25 cellular contexts compared by ENCODE assay signal in the genomic region with DNA sequence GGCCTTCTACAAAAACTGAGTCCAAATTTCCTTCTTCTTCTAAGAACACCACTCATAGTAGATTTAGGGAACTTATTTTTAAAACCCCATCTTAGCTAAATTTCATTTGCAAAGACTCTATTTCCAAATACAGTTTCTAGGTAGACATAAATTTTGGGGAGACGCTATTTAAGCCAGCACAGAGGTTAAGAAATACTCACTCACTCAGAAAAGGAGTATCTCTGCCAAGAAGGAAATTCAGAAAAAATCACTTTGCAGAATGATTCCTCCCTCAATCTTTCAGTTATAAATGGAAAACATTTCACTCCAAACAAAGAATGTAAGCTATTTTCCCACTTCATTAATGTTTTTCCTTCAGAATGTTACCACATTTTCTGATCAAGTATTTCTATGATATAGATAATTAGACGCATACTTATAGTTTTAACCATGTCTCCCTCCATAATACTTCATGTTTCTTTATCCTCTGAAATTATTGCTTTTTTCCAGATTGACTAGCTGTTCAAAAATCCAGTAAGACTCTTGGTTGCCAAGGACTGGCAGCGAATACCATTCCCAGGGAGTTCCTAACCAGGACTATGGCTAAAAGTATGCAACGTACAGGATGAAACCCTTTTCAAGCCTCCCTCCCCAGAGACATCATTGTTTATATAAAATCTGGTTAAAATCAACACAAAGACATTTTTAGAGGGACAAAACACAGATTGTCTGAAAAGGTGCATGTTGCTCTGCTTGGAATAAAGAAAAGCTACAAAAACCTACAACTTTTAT. TPM values are rescaled to one million over a fixed set of nuclear protein-coding genes. Genes with fewer than 3 reads are reported as not detected.
A peak's percentile ranks its signal among the peaks of the same experiment; 100 is the strongest.
DNase-seq lines count a peak whose midpoint lies in the region; ATAC-seq and TF ChIP-seq lines count a peak whose summit lies in the region.
"Had no signal": no experiment of that assay in that cellular context is flagged by ENCODE, and none has a peak within 500 bp of the region (broad histone marks: within the 10 kb centered on the region; RNA-seq: fewer than 3 reads in every experiment).

No MANE protein-coding gene starts in this region.

- no peaks in the 10 kb centered on the region for H3K27me3 ChIP-seq in adipocyte (replicated peaks; ENCODE audit: control insufficient read depth, insufficient read depth, low read length)
- H3K27me3 ChIP-seq: BE2C, Peyer's patch had no signal

- H3K4me3 Mint-ChIP-seq in activated CD8-positive, alpha-beta T cell treated with anti-CD3 and anti-CD28 coated beads, Interleukin-2, amount 10 ng/mL, durations not matched to agents 7 days and 5 days: no peak overlapping the region
- no peak overlapping the region for H3K4me3 Mint-ChIP-seq in naive thymus-derived CD8-positive, alpha-beta T cell
- H3K4me3 Mint-ChIP-seq: CD4-positive, CD25-positive, alpha-beta regulatory T cell had no signal

- peak; percentile 49 for DNase-seq in AG20443 (ENCODE audit: low spot score)
- peak; percentile 42 for DNase-seq in adipocyte (ENCODE audit: low read depth)
- peak; percentile 76 for DNase-seq in fibroblast of the aortic adventitia (ENCODE audit: low read depth)
- DNase-seq in skeletal muscle cell (ENCODE audit: low read depth): peak; percentile 21
- DNase-seq in activated CD8-positive, alpha-beta T cell treated with anti-CD3 and anti-CD28 coated beads, Interleukin-2, amount 10 ng/mL, durations not matched to agents 7 days and 5 days: no peak
- DNase-seq in naive thymus-derived CD8-positive, alpha-beta T cell: no peak
- no peak for DNase-seq in CD1c-positive myeloid dendritic cell (ENCODE audit: extremely low spot score)
- no peak for DNase-seq in KG1 (lab: John Stamatoyannopoulos, UW)
- DNase-seq: BE2C; CD4-positive, CD25-positive, alpha-beta regulatory T cell; COR-L47; DMS 273 treated with DMSO at 0.1 percent for 48 hours; DMS79 treated with DMSO at 0.1 percent for 48 hours; NCI-H1105 treated with DMSO at 0.1 percent for 48 hours; NCI-H2081; NCI-H2171; NCI-H524 treated with DMSO at 0.1 percent for 48 hours; NCI-H82; Peyer's patch had no signal

- no peak overlapping the region for H3K27ac Mint-ChIP-seq in activated CD8-positive, alpha-beta T cell treated with anti-CD3 and anti-CD28 coated beads, Interleukin-2, amount 10 ng/mL, durations not matched to agents 7 days and 5 days
- H3K27ac Mint-ChIP-seq in naive thymus-derived CD8-positive, alpha-beta T cell: no peak overlapping the region
- H3K27ac Mint-ChIP-seq: CD4-positive, CD25-positive, alpha-beta regulatory T cell had no signal

- H3K9ac ChIP-seq in adipocyte (ENCODE audit: low read length): no peak overlapping the region
- H3K9ac ChIP-seq: KMS-11 had no signal

- peaks cover 23% of the 10 kb centered on the region for H3K9me3 ChIP-seq in adipocyte (ENCODE audit: control insufficient read depth, low read length)
- H3K9me3 ChIP-seq: Peyer's patch had no signal

- H3K4me1 ChIP-seq in adipocyte (ENCODE audit: control insufficient read depth, insufficient read depth, low read length): peaks cover 17% of the 10 kb centered on the region
- H3K4me1 ChIP-seq: BE2C, Peyer's patch had no signal

- no peaks in the 10 kb centered on the region for H3K4me1 Mint-ChIP-seq in activated CD8-positive, alpha-beta T cell treated with anti-CD3 and anti-CD28 coated beads, Interleukin-2, amount 10 ng/mL, durations not matched to agents 7 days and 5 days (ENCODE audit: low read depth)
- H3K4me1 Mint-ChIP-seq in naive thymus-derived CD8-positive, alpha-beta T cell: no peaks in the 10 kb centered on the region
- H3K4me1 Mint-ChIP-seq: CD4-positive, CD25-positive, alpha-beta regulatory T cell had no signal

- no peaks in the 10 kb centered on the region for H3K27me3 Mint-ChIP-seq in activated CD8-positive, alpha-beta T cell treated with anti-CD3 and anti-CD28 coated beads, Interleukin-2, amount 10 ng/mL, durations not matched to agents 7 days and 5 days (ENCODE audit: low read depth)
- H3K27me3 Mint-ChIP-seq in naive thymus-derived CD8-positive, alpha-beta T cell: peaks cover 1 to 25% (median 5%) of the 10 kb centered on the region in 5 donors
- H3K27me3 Mint-ChIP-seq: CD4-positive, CD25-positive, alpha-beta regulatory T cell had no signal

- no peaks in the 10 kb centered on the region for H3K36me3 ChIP-seq in adipocyte (ENCODE audit: control insufficient read depth, insufficient read depth, low read length, severe bottlenecking)
- H3K36me3 ChIP-seq: BE2C, Peyer's patch had no signal

- no peaks in the 10 kb centered on the region for H3K36me3 Mint-ChIP-seq in activated CD8-positive, alpha-beta T cell treated with anti-CD3 and anti-CD28 coated beads, Interleukin-2, amount 10 ng/mL, durations not matched to agents 7 days and 5 days (ENCODE audit: low read depth)
- H3K36me3 Mint-ChIP-seq in naive thymus-derived CD8-positive, alpha-beta T cell: no peaks in the 10 kb centered on the region
- H3K36me3 Mint-ChIP-seq: CD4-positive, CD25-positive, alpha-beta regulatory T cell had no signal

- ATAC-seq in activated CD8-positive, alpha-beta T cell treated with anti-CD3 and anti-CD28 coated beads, Interleukin-2, amount 10 ng/mL, durations not matched to agents 7 days and 5 days: no peak
- ATAC-seq in naive thymus-derived CD8-positive, alpha-beta T cell: no peak
- ATAC-seq: HCT116 had no signal

- POLR2A ChIA-PET in activated CD8-positive, alpha-beta T cell treated with anti-CD3 and anti-CD28 coated beads, Interleukin-2, amount 10 ng/mL, durations not matched to agents 7 days and 5 days (lab: Charles Lee): no interaction called here
- POLR2A ChIA-PET in naive thymus-derived CD8-positive, alpha-beta T cell (lab: Charles Lee): no interaction called here

- H3K4me3 ChIP-seq in adipocyte (ENCODE audit: low read length): peak overlapping the region; percentile 59
- no peak overlapping the region for H3K4me3 ChIP-seq in fibroblast of the aortic adventitia (ENCODE audit: low read depth, low read length)
- H3K4me3 ChIP-seq in skeletal muscle cell (ENCODE audit: low read depth, low read length): no peak overlapping the region
- H3K4me3 ChIP-seq: Peyer's patch had no signal

- no peak for TF ChIP-seq CTCF in fibroblast of the aortic adventitia (IDR thresholded peaks at IDR 0.05; ENCODE audit: insufficient read depth, low read length)

- CTCF ChIA-PET in activated CD8-positive, alpha-beta T cell treated with anti-CD3 and anti-CD28 coated beads, Interleukin-2, amount 10 ng/mL, durations not matched to agents 7 days and 5 days (lab: Charles Lee): no interaction called here

- H3K9me3 Mint-ChIP-seq in activated CD8-positive, alpha-beta T cell treated with anti-CD3 and anti-CD28 coated beads, Interleukin-2, amount 10 ng/mL, durations not matched to agents 7 days and 5 days (ENCODE audit: insufficient read depth): no peaks in the 10 kb centered on the region
- peaks cover 0 to 26% (median 8%) of the 10 kb centered on the region in 9 donors for H3K9me3 Mint-ChIP-seq in naive thymus-derived CD8-positive, alpha-beta T cell

RNA-seq across cellular contexts. Expression of a gene that starts 52.5 kb away (rescaled TPM):
- not detected in 2 replicates for total RNA-seq in fibroblast of the aortic adventitia (ENCODE audit: low replicate concordance)
- not detected for total RNA-seq in activated CD8-positive, alpha-beta T cell treated with anti-CD3 and anti-CD28 coated beads, Interleukin-2, amount 10 ng/mL, durations not matched to agents 7 days and 5 days
- total RNA-seq in naive thymus-derived CD8-positive, alpha-beta T cell: not detected
- polyA plus RNA-seq in naive thymus-derived CD8-positive, alpha-beta T cell: not detected
- total RNA-seq: A172; CD4-positive, CD25-positive, alpha-beta regulatory T cell; G401; H1; Peyer's patch had no signal
- polyA plus RNA-seq: AG04450; CD4-positive, CD25-positive, alpha-beta regulatory T cell; H1 had no signal

Comparison
In these comparisons a context has a peak if more than half of its experiments do, and no peak if none do; other contexts are left out.
1. DNase-seq: peak in AG20443 (single experiment), adipocyte (single experiment), fibroblast of the aortic adventitia (single experiment) and skeletal muscle cell (single experiment); none in activated CD8-positive, alpha-beta T cell treated with anti-CD3 and anti-CD28 coated beads, Interleukin-2, amount 10 ng/mL, durations not matched to agents 7 days and 5 days (single experiment), naive thymus-derived CD8-positive, alpha-beta T cell (0 of 10), CD1c-positive myeloid dendritic cell (single experiment) and KG1 (single experiment).